In the genomic region with DNA sequence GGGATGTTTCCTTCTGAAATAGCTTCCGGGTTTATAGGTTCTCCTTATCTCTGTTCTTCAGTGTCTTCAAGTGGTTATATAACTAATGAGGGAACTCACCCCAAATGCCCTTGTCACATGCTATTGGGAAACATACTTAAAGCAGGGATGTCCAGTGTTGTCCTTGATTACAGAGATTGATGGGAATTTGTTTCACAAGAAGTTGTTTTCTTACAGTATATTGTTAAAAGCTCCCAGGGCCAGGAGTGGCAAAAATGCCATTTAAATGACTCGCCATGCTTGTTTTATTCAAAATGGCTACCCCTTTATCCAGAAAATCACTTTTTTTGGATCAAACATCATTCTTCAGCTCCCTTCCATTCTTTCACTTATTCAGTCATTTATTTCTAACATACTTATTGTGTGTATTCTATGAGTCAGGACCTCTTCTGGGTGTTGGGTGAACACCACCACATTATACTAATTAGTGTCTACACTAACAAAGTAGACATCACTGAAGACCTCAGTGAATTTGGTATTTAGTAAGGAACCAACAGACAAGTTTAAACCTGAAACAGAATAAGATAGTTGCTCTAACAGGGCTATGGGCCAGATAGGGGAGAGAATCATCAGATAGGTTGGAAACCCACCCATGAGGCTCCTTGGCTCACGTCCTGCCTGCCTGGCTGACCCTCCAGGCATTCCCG, we compare ENCODE assay signal across 27 cellular contexts.
DNase-seq lines count a peak whose midpoint lies in the region; ATAC-seq and TF ChIP-seq lines count a peak whose summit lies in the region.
"Had no signal": no experiment of that assay in that cellular context is flagged by ENCODE, and none has a peak within 500 bp of the region (broad histone marks: within the 10 kb centered on the region; RNA-seq: fewer than 3 reads in every experiment).

No MANE protein-coding gene starts in this region.

- H3K4me2 ChIP-seq in GM23338 = no peak overlapping the region
- H3K4me2 ChIP-seq: A549, BLaER1 had no signal

- in situ Hi-C loops in brain microvascular endothelial cell (cut with HindIII; ENCODE audit: low pct_ligation_motif_present, low sequenced_read_pairs) = no loop called here

- H4K20me1 ChIP-seq in GM23338 (replicated peaks; ENCODE audit: insufficient read depth) = no peaks in the 10 kb centered on the region
- H4K20me1 ChIP-seq: BLaER1 had no signal

- TF ChIP-seq CTCF in AG04449 (IDR thresholded peaks at IDR 0.05; ENCODE audit: insufficient read depth, low read length, missing control alignments) = no peak
- no peak for TF ChIP-seq CTCF in GM23338 (conservative IDR thresholded peaks at IDR 0.05; ENCODE audit: low read depth in 2 of 2)
- TF ChIP-seq CTCF in brain microvascular endothelial cell (IDR thresholded peaks at IDR 0.05; ENCODE audit: low read depth, low read length, missing control alignments) = no peak
- TF ChIP-seq CTCF in fibroblast of villous mesenchyme (IDR thresholded peaks at IDR 0.05; ENCODE audit: insufficient read depth, low read depth, low read length) = no peak
- no peak for TF ChIP-seq CTCF in natural killer cell (IDR thresholded peaks at IDR 0.05)

- ATAC-seq in GM23338 (no peak), natural killer cell (no peak), GM18861 (IDR thresholded peaks at IDR 0.05; ENCODE audit: unreplicated experiment) (no peak)
- ATAC-seq: A549, esophagus mucosa, left lung, mucosa of descending colon, pancreas had no signal

- H3K36me3 ChIP-seq in GM23338 (ENCODE audit: insufficient read depth) = no peaks in the 10 kb centered on the region
- no peaks in the 10 kb centered on the region for H3K36me3 ChIP-seq in brain microvascular endothelial cell (replicated peaks)
- H3K36me3 ChIP-seq: BLaER1, left lung, pancreas, right atrium auricular region had no signal

- H3K4me3 ChIP-seq in AG04449 (ENCODE audit: low read depth, low read length) (no peak overlapping the region), GM23338 (no peak overlapping the region), brain microvascular endothelial cell (ENCODE audit: low read depth, low read length) (no peak overlapping the region), fibroblast of villous mesenchyme (ENCODE audit: low read depth, low read length) (no peak overlapping the region)
- H3K4me3 ChIP-seq: A549, BLaER1, left lung, mucosa of descending colon, pancreas, right atrium auricular region had no signal

- H3F3A ChIP-seq in GM23338 (replicated peaks; ENCODE audit: low read depth) = no peaks in the 10 kb centered on the region

- POLR2A ChIA-PET in AG04449 (lab: Yijun Ruan, JAX) = interaction anchor here (0.7 to 0.9 kb wide), 2 partner anchors 129 to 791 kb away, joined by 3 read pairs; partner anchors contain the start of gene MAFB

- DNase-seq in AG04449 (ENCODE audit: low read depth, low spot score) = peak; percentile 9
- DNase-seq in GM23338 (ENCODE audit: low spot score) = no peak
- DNase-seq in brain microvascular endothelial cell = no peak
- DNase-seq in fibroblast of villous mesenchyme (ENCODE audit: low read depth) = peak; percentile 49
- DNase-seq in natural killer cell = no peak
- DNase-seq in COR-L47 (lab: John Stamatoyannopoulos, UW) = no peak
- DNase-seq in NCI-H187 treated with DMSO at 0.1 percent for 48 hours (lab: John Stamatoyannopoulos, UW) = no peak
- DNase-seq: activated CD4-positive, alpha-beta T cell treated with anti-CD3 and anti-CD28 coated beads for 48 hours; activated effector memory CD4-positive, alpha-beta T cell treated with anti-CD3 and anti-CD28 coated beads, Interleukin-2, amount 50 U/mL, for 16 hours; activated naive CD8-positive, alpha-beta T cell treated with anti-CD3 and anti-CD28 coated beads, Interleukin-2, amount 10 ng/mL, durations not matched to agents 7 days and 5 days; activated T-cell treated with anti-CD3 and anti-CD28 coated beads, Interleukin-2, amount 50 U/mL, for 1 hour; DMS79; effector CD8-positive, alpha-beta T cell; left lung; mucosa of descending colon; NCI-H1694; NCI-H526; pancreas; SHP77; stimulated activated CD4-positive, alpha-beta T cell treated with anti-CD3 and anti-CD28 coated beads, Interleukin-2, amount 100 ng/mL, for 48 hours; trophoblast cell had no signal

- H3K4me1 Mint-ChIP-seq in GM23338 (peaks cover 34% of the 10 kb centered on the region), natural killer cell (no peaks in the 10 kb centered on the region)
- H3K4me1 Mint-ChIP-seq: activated naive CD8-positive, alpha-beta T cell treated with anti-CD3 and anti-CD28 coated beads, Interleukin-2, amount 10 ng/mL, durations not matched to agents 7 days and 5 days had no signal

- no peak overlapping the region for H3K4me3 Mint-ChIP-seq in GM23338
- H3K4me3 Mint-ChIP-seq in natural killer cell = no peak overlapping the region
- H3K4me3 Mint-ChIP-seq: activated naive CD8-positive, alpha-beta T cell treated with anti-CD3 and anti-CD28 coated beads, Interleukin-2, amount 10 ng/mL, durations not matched to agents 7 days and 5 days had no signal

- 0 out of 2 replicates have a peak overlapping the region, but pooled peaks have one; percentile 9 for H3K27ac Mint-ChIP-seq in GM23338
- H3K27ac Mint-ChIP-seq in natural killer cell = no peak overlapping the region
- H3K27ac Mint-ChIP-seq: activated naive CD8-positive, alpha-beta T cell treated with anti-CD3 and anti-CD28 coated beads, Interleukin-2, amount 10 ng/mL, durations not matched to agents 7 days and 5 days had no signal

- H3K27me3 ChIP-seq in GM23338 (ENCODE audit: insufficient read depth) (no peaks in the 10 kb centered on the region), brain microvascular endothelial cell (replicated peaks) (no peaks in the 10 kb centered on the region)
- H3K27me3 ChIP-seq: BLaER1, left lung, pancreas, right atrium auricular region had no signal

- H3K4me1 ChIP-seq in GM23338 (ENCODE audit: insufficient read depth) = peaks cover 37% of the 10 kb centered on the region
- H3K4me1 ChIP-seq: A549, BLaER1, left lung, pancreas had no signal

- H3K27me3 Mint-ChIP-seq in GM23338 (ENCODE audit: insufficient read depth, low read depth, poor library complexity) = no peaks in the 10 kb centered on the region
- H3K27me3 Mint-ChIP-seq in natural killer cell (ENCODE audit: low read depth in 2 of 2) = peaks cover 0 to 9% of the 10 kb centered on the region in 2 donors
- H3K27me3 Mint-ChIP-seq: activated naive CD8-positive, alpha-beta T cell treated with anti-CD3 and anti-CD28 coated beads, Interleukin-2, amount 10 ng/mL, durations not matched to agents 7 days and 5 days had no signal

- peaks cover 18% of the 10 kb centered on the region for H3K9me2 ChIP-seq in GM23338 (ENCODE audit: insufficient read depth)

- no peak overlapping the region for H2AFZ ChIP-seq in GM23338

- CTCF ChIA-PET in AG04449 (lab: Yijun Ruan, JAX) = no interaction called here

- H3K36me3 Mint-ChIP-seq in GM23338 (ENCODE audit: low read depth) (peaks cover 8% of the 10 kb centered on the region; the same call in 2 of the 3 replicates), natural killer cell (no peaks in the 10 kb centered on the region)
- H3K36me3 Mint-ChIP-seq: activated naive CD8-positive, alpha-beta T cell treated with anti-CD3 and anti-CD28 coated beads, Interleukin-2, amount 10 ng/mL, durations not matched to agents 7 days and 5 days had no signal

- H3K27ac ChIP-seq in GM23338 (ENCODE audit: low read depth) (no peak overlapping the region), brain microvascular endothelial cell (peak overlapping the region; percentile 44)
- H3K27ac ChIP-seq: A549, BLaER1, left lung, pancreas, right atrium auricular region, VCaP had no signal

- no peaks in the 10 kb centered on the region for H3K79me2 ChIP-seq in GM23338 (replicated peaks; ENCODE audit: insufficient read depth)

- H3K9me3 Mint-ChIP-seq in GM23338 (no peaks in the 10 kb centered on the region; the same call in 2 of the 3 replicates), natural killer cell (peaks cover 0 to 10% of the 10 kb centered on the region in 2 donors)
- H3K9me3 Mint-ChIP-seq: activated naive CD8-positive, alpha-beta T cell treated with anti-CD3 and anti-CD28 coated beads, Interleukin-2, amount 10 ng/mL, durations not matched to agents 7 days and 5 days had no signal

- intact Hi-C loops in natural killer cell (cut with micrococcal nuclease) = loop anchor here (10.0 kb wide), 1 partner anchor 63 kb away; no protein-coding TSS in a partner anchor

TF ChIP-seq in GM23338, 12 proteins besides CTCF, POLR2A, EP300 and RAD21 (continues in another document):
- no peak for TF ChIP-seq JUNB (IDR thresholded peaks at IDR 0.05; ENCODE audit: unreplicated experiment)
- TF ChIP-seq, protein P1, sequence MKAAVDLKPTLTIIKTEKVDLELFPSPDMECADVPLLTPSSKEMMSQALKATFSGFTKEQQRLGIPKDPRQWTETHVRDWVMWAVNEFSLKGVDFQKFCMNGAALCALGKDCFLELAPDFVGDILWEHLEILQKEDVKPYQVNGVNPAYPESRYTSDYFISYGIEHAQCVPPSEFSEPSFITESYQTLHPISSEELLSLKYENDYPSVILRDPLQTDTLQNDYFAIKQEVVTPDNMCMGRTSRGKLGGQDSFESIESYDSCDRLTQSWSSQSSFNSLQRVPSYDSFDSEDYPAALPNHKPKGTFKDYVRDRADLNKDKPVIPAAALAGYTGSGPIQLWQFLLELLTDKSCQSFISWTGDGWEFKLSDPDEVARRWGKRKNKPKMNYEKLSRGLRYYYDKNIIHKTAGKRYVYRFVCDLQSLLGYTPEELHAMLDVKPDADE (IDR thresholded peaks at IDR 0.05) = no peak
- TF ChIP-seq, protein P2, sequence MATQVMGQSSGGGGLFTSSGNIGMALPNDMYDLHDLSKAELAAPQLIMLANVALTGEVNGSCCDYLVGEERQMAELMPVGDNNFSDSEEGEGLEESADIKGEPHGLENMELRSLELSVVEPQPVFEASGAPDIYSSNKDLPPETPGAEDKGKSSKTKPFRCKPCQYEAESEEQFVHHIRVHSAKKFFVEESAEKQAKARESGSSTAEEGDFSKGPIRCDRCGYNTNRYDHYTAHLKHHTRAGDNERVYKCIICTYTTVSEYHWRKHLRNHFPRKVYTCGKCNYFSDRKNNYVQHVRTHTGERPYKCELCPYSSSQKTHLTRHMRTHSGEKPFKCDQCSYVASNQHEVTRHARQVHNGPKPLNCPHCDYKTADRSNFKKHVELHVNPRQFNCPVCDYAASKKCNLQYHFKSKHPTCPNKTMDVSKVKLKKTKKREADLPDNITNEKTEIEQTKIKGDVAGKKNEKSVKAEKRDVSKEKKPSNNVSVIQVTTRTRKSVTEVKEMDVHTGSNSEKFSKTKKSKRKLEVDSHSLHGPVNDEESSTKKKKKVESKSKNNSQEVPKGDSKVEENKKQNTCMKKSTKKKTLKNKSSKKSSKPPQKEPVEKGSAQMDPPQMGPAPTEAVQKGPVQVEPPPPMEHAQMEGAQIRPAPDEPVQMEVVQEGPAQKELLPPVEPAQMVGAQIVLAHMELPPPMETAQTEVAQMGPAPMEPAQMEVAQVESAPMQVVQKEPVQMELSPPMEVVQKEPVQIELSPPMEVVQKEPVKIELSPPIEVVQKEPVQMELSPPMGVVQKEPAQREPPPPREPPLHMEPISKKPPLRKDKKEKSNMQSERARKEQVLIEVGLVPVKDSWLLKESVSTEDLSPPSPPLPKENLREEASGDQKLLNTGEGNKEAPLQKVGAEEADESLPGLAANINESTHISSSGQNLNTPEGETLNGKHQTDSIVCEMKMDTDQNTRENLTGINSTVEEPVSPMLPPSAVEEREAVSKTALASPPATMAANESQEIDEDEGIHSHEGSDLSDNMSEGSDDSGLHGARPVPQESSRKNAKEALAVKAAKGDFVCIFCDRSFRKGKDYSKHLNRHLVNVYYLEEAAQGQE (IDR thresholded peaks at IDR 0.05; ENCODE audit: unreplicated experiment) = no peak

Comparison
In these comparisons a context has a peak if more than half of its experiments do, and no peak if none do; other contexts are left out.
1. DNase-seq: peak in AG04449 (single experiment) and fibroblast of villous mesenchyme (single experiment); none in GM23338 (single experiment), brain microvascular endothelial cell (single experiment), natural killer cell (single experiment), COR-L47 (single experiment) and NCI-H187 treated with DMSO at 0.1 percent for 48 hours (single experiment).